ENCODE assay signal across 8 cellular contexts in the genomic region with DNA sequence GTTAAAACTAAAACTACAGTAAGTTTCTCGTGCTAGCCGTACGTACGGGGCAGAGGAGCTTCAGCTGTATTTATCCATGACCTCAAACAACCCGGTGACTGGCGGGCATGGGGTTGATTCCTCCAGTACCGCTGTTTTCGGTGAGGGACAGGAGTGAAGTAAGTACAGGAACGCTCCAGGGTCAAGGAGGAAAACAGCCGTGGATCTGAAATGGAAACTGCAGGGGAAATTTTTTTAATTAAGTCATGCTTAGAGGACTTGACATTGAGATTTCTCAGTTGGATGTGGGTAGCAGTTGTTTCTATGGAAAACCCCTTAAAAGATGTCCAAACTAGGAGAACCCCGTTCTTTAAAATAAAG. TPM values are rescaled to one million over a fixed set of nuclear protein-coding genes. Genes with fewer than 3 reads are reported as not detected.
DNase-seq lines count a peak whose midpoint lies in the region; ATAC-seq and TF ChIP-seq lines count a peak whose summit lies in the region.

No MANE protein-coding gene starts in this region.

- CTCF ChIA-PET in activated CD8-positive, alpha-beta memory T cell treated with anti-CD3 and anti-CD28 coated beads, Interleukin-2, amount 10 ng/mL, durations not matched to agents 7 days and 5 days (lab: Charles Lee) = interaction anchor here (2.2 kb wide), 1 partner anchor 13 kb away, joined by 8 read pairs; no protein-coding TSS in a partner anchor

- H3K36me3 ChIP-seq in prostate gland = no peaks in the 10 kb centered on the region

- peaks cover 20% of the 10 kb centered on the region for H3K36me3 Mint-ChIP-seq in activated CD8-positive, alpha-beta memory T cell treated with anti-CD3 and anti-CD28 coated beads, Interleukin-2, amount 10 ng/mL, durations not matched to agents 7 days and 5 days
- peaks cover 19% of the 10 kb centered on the region for H3K36me3 Mint-ChIP-seq in T-helper 2 cell treated with Interferon-gamma antibody and Interleukin-4, amounts not matched to agents 5 μg/mL and 100 μg/mL, for 36 hours (ENCODE audit: low read depth)

- WGBS in prostate gland = 5% methylated on average over 11 of the region's 11 CpGs

- peaks cover 3% of the 10 kb centered on the region for H3K4me1 ChIP-seq in prostate gland (replicated peaks)

- no peaks in the 10 kb centered on the region for H3K9me3 Mint-ChIP-seq in activated CD8-positive, alpha-beta memory T cell treated with anti-CD3 and anti-CD28 coated beads, Interleukin-2, amount 10 ng/mL, durations not matched to agents 7 days and 5 days (ENCODE audit: low read depth)
- H3K9me3 Mint-ChIP-seq in T-helper 2 cell treated with Interferon-gamma antibody and Interleukin-4, amounts not matched to agents 5 μg/mL and 100 μg/mL, for 36 hours = no peaks in the 10 kb centered on the region

- no peak for TF ChIP-seq POLR2A in prostate gland (IDR thresholded peaks at IDR 0.05)

- peak overlapping the region; percentile 81 for H3K4me3 ChIP-seq in fibroblast of villous mesenchyme (ENCODE audit: low read depth, low read length)
- peak overlapping the region; percentile 74 to 82 for H3K4me3 ChIP-seq in prostate gland

- peaks cover 50% of the 10 kb centered on the region for H3K4me1 Mint-ChIP-seq in activated CD8-positive, alpha-beta memory T cell treated with anti-CD3 and anti-CD28 coated beads, Interleukin-2, amount 10 ng/mL, durations not matched to agents 7 days and 5 days
- H3K4me1 Mint-ChIP-seq in T-helper 2 cell treated with Interferon-gamma antibody and Interleukin-4, amounts not matched to agents 5 μg/mL and 100 μg/mL, for 36 hours (ENCODE audit: low read depth) = peaks cover 43% of the 10 kb centered on the region

- no peaks in the 10 kb centered on the region for H3K27me3 ChIP-seq in prostate gland (replicated peaks; ENCODE audit: insufficient read depth)

- no peaks in the 10 kb centered on the region for H3K9me3 ChIP-seq in prostate gland

- DNase-seq in activated CD8-positive, alpha-beta memory T cell treated with anti-CD3 and anti-CD28 coated beads, Interleukin-2, amount 10 ng/mL, durations not matched to agents 7 days and 5 days = no peak
- DNase-seq in activated CD8-positive, alpha-beta memory T cell treated with anti-CD3 and anti-CD28 coated beads, Interleukin-2, amount 50 U/mL, for 4 hours = no peak
- DNase-seq in T-helper 2 cell treated with Interferon-gamma antibody and Interleukin-4, amounts not matched to agents 5 μg/mL and 100 μg/mL, for 36 hours (ENCODE audit: low spot score) = peak; percentile 17
- DNase-seq in fibroblast of villous mesenchyme (ENCODE audit: low read depth) (peak; percentile 59), prostate gland (ENCODE audit: low spot score) (no peak), NCI-H187 (lab: John Stamatoyannopoulos, UW) (no peak)

- ATAC-seq in activated CD8-positive, alpha-beta memory T cell treated with anti-CD3 and anti-CD28 coated beads, Interleukin-2, amount 10 ng/mL, durations not matched to agents 7 days and 5 days = peak; percentile 5
- ATAC-seq in HG03442 (IDR thresholded peaks at IDR 0.05; ENCODE audit: unreplicated experiment) = no peak
- ATAC-seq in HG02885 (IDR thresholded peaks at IDR 0.05; ENCODE audit: poor library complexity, unreplicated experiment) = no peak

- peaks cover 16% of the 10 kb centered on the region for H3K27me3 Mint-ChIP-seq in activated CD8-positive, alpha-beta memory T cell treated with anti-CD3 and anti-CD28 coated beads, Interleukin-2, amount 10 ng/mL, durations not matched to agents 7 days and 5 days
- peaks cover 25% of the 10 kb centered on the region for H3K27me3 Mint-ChIP-seq in T-helper 2 cell treated with Interferon-gamma antibody and Interleukin-4, amounts not matched to agents 5 μg/mL and 100 μg/mL, for 36 hours (ENCODE audit: low read depth)

- H3K4me3 Mint-ChIP-seq in activated CD8-positive, alpha-beta memory T cell treated with anti-CD3 and anti-CD28 coated beads, Interleukin-2, amount 10 ng/mL, durations not matched to agents 7 days and 5 days = peak overlapping the region; percentile 91
- peak overlapping the region; percentile 90 for H3K4me3 Mint-ChIP-seq in T-helper 2 cell treated with Interferon-gamma antibody and Interleukin-4, amounts not matched to agents 5 μg/mL and 100 μg/mL, for 36 hours

- intact Hi-C loops in prostate gland (cut with DNase I) = no loop called here

- peak overlapping the region; percentile 83 for H3K27ac Mint-ChIP-seq in activated CD8-positive, alpha-beta memory T cell treated with anti-CD3 and anti-CD28 coated beads, Interleukin-2, amount 10 ng/mL, durations not matched to agents 7 days and 5 days
- peak overlapping the region; percentile 79 for H3K27ac Mint-ChIP-seq in T-helper 2 cell treated with Interferon-gamma antibody and Interleukin-4, amounts not matched to agents 5 μg/mL and 100 μg/mL, for 36 hours

- no peak for TF ChIP-seq CTCF in fibroblast of villous mesenchyme (IDR thresholded peaks at IDR 0.05; ENCODE audit: insufficient read depth, low read depth, low read length)
- no peak for TF ChIP-seq CTCF in prostate gland (IDR thresholded peaks at IDR 0.05)

- H3K27ac ChIP-seq in prostate gland = peak overlapping the region; percentile 53 to 65

RNA-seq across cellular contexts. Expression of gene RAB12, which starts 1.2 kb away (rescaled TPM):
- total RNA-seq in activated CD8-positive, alpha-beta memory T cell treated with anti-CD3 and anti-CD28 coated beads, Interleukin-2, amount 10 ng/mL, durations not matched to agents 7 days and 5 days = 10 to 100 TPM; 13.6 to 15.2 TPM
- total RNA-seq in fibroblast of villous mesenchyme = 49.6 and 64.8 TPM in 2 replicates
- total RNA-seq in prostate gland = 10 to 100 TPM; 22.4 to 39.0 TPM

Comparison
In these comparisons a context has a peak if more than half of its experiments do, and no peak if none do; other contexts are left out.
1. DNase-seq: peak in T-helper 2 cell treated with Interferon-gamma antibody and Interleukin-4, amounts not matched to agents 5 μg/mL and 100 μg/mL, for 36 hours (single experiment) and fibroblast of villous mesenchyme (single experiment); none in activated CD8-positive, alpha-beta memory T cell treated with anti-CD3 and anti-CD28 coated beads, Interleukin-2, amount 10 ng/mL, durations not matched to agents 7 days and 5 days (single experiment), activated CD8-positive, alpha-beta memory T cell treated with anti-CD3 and anti-CD28 coated beads, Interleukin-2, amount 50 U/mL, for 4 hours (single experiment), prostate gland (single experiment) and NCI-H187 (0 of 2).